Comparison of ENCODE assay signal across 19 cellular contexts in genomic region chr1:87706198-87706597, GRCh38.
DNase-seq lines count a peak whose midpoint lies in the region; ATAC-seq and TF ChIP-seq lines count a peak whose summit lies in the region.
"Had no signal": no experiment of that assay in that cellular context is flagged by ENCODE, and none has a peak within 500 bp of the region (broad histone marks: within the 10 kb centered on the region; RNA-seq: fewer than 3 reads in every experiment).

No MANE protein-coding gene starts in this region.

- no peaks in the 10 kb centered on the region for H3K27me3 Mint-ChIP-seq in stimulated activated memory B cell treated with anti-CD40 and anti-IgM and Interleukin-4, amounts not matched to agents 10 μg/mL and 1 μg/mL and 100 μg/mL, for 72 hours

- H3K9ac ChIP-seq in GM23248: no peak overlapping the region
- H3K9ac ChIP-seq: BLaER1 treated with 17β-estradiol and CSF1 and Interleukin-3, amounts not matched to agents 10 nM and 100 nM had no signal

- H3F3A ChIP-seq in GM23248 (ENCODE audit: insufficient read depth): peaks cover 20% of the 10 kb centered on the region

- no peaks in the 10 kb centered on the region for H3K36me3 ChIP-seq in GM23248 (ENCODE audit: low read depth)
- H3K36me3 ChIP-seq: BLaER1 treated with 17β-estradiol and CSF1 and Interleukin-3, amounts not matched to agents 10 nM and 100 nM had no signal

- no peaks in the 10 kb centered on the region for H3K27me3 ChIP-seq in GM23248 (replicated peaks; ENCODE audit: insufficient read depth)
- H3K27me3 ChIP-seq: BLaER1 treated with 17β-estradiol and CSF1 and Interleukin-3, amounts not matched to agents 10 nM and 100 nM had no signal

- in situ Hi-C loops in GM23248 (cut with MboI): no loop called here

- H3K9me2 ChIP-seq in GM23248 (ENCODE audit: insufficient read depth): no peaks in the 10 kb centered on the region

- peaks cover 4% of the 10 kb centered on the region for H3K9me3 ChIP-seq in GM23248 (ENCODE audit: low read depth)
- H3K9me3 ChIP-seq: Caco-2 had no signal

- DNase-seq in AG04449 (ENCODE audit: low read depth, low spot score): peak; percentile 63
- peak; percentile 50 for DNase-seq in GM23248
- DNase-seq in amniotic epithelial cell (ENCODE audit: low read depth): peak; percentile 39
- DNase-seq in kidney glomerular epithelial cell (lab: John Stamatoyannopoulos, UW): peak; percentile 10
- no peak for DNase-seq in H4 (ENCODE audit: low spot score)
- DNase-seq in activated T-cell treated with anti-CD3 and anti-CD28 coated beads, Interleukin-2, amount 50 U/mL, for 48 hours: no peak
- DNase-seq: activated CD8-positive, alpha-beta memory T cell treated with anti-CD3 and anti-CD28 coated beads for 24 hours; activated T-cell treated with anti-CD3 and anti-CD28 coated beads, Interleukin-2, amount 50 U/mL, for 1 hour; Caco-2; effector memory CD8-positive, alpha-beta T cell; mammary epithelial cell; NCI-H2171 treated with DMSO at 0.1 percent for 48 hours; psoas muscle; stimulated activated CD4-positive, alpha-beta T cell treated with anti-CD3 and anti-CD28 coated beads, Interleukin-1b, Interleukin-23, amount 100 ng/mL, for 48 hours had no signal

- H3K4me1 Mint-ChIP-seq in stimulated activated memory B cell treated with anti-CD40 and anti-IgM and Interleukin-4, amounts not matched to agents 10 μg/mL and 1 μg/mL and 100 μg/mL, for 72 hours: no peaks in the 10 kb centered on the region

- H3K9me3 Mint-ChIP-seq in stimulated activated memory B cell treated with anti-CD40 and anti-IgM and Interleukin-4, amounts not matched to agents 10 μg/mL and 1 μg/mL and 100 μg/mL, for 72 hours: peaks cover 7% of the 10 kb centered on the region

- CTCF ChIA-PET in AG04449 (lab: Yijun Ruan, JAX): interaction anchor here (0.7 kb wide), 1 partner anchor 19 kb away, joined by 3 read pairs; no protein-coding TSS in a partner anchor

- POLR2A ChIA-PET in AG04449 (lab: Yijun Ruan, JAX): interaction anchor here (1.0 kb wide), 1 partner anchor 372 kb away, joined by 3 read pairs; no protein-coding TSS in a partner anchor

- no peak overlapping the region for H3K27ac Mint-ChIP-seq in stimulated activated memory B cell treated with anti-CD40 and anti-IgM and Interleukin-4, amounts not matched to agents 10 μg/mL and 1 μg/mL and 100 μg/mL, for 72 hours
- H3K27ac Mint-ChIP-seq: effector memory CD8-positive, alpha-beta T cell; T-helper 1 cell treated with Interleukin-12 subunit alpha and Interleukin-12 subunit beta and Interleukin-4 antibody, amounts not matched to agents 30 μg/mL and 1 μg/mL, for 36 hours had no signal

- H3K79me2 ChIP-seq in GM23248 (ENCODE audit: insufficient read depth): no peaks in the 10 kb centered on the region

- TF ChIP-seq CTCF in AG04449 (IDR thresholded peaks at IDR 0.05; ENCODE audit: insufficient read depth, low read length, missing control alignments): no peak

- H2AFZ ChIP-seq in GM23248: no peak overlapping the region

- H3K4me2 ChIP-seq in GM23248 (ENCODE audit: unreplicated experiment): peak overlapping the region; percentile 7
- H3K4me2 ChIP-seq: BLaER1 treated with 17β-estradiol and CSF1 and Interleukin-3, amounts not matched to agents 10 nM and 100 nM had no signal

- H4K20me1 ChIP-seq in GM23248 (ENCODE audit: insufficient read depth): no peaks in the 10 kb centered on the region
- H4K20me1 ChIP-seq: BLaER1 treated with 17β-estradiol and CSF1 and Interleukin-3, amounts not matched to agents 10 nM and 100 nM had no signal

- H3K4me1 ChIP-seq in GM23248 (ENCODE audit: insufficient read depth): peaks cover 17% of the 10 kb centered on the region
- H3K4me1 ChIP-seq: BLaER1 treated with 17β-estradiol and CSF1 and Interleukin-3, amounts not matched to agents 10 nM and 100 nM; psoas muscle had no signal

- H3K4me3 ChIP-seq in AG04449 (ENCODE audit: low read depth, low read length) (no peak overlapping the region), GM23248 (no peak overlapping the region)
- H3K4me3 ChIP-seq: BLaER1 treated with 17β-estradiol and CSF1 and Interleukin-3, amounts not matched to agents 10 nM and 100 nM; psoas muscle; skin epidermis had no signal

- H3K4me3 Mint-ChIP-seq in stimulated activated memory B cell treated with anti-CD40 and anti-IgM and Interleukin-4, amounts not matched to agents 10 μg/mL and 1 μg/mL and 100 μg/mL, for 72 hours: no peak overlapping the region
- H3K4me3 Mint-ChIP-seq: effector memory CD8-positive, alpha-beta T cell; T-helper 1 cell treated with Interleukin-12 subunit alpha and Interleukin-12 subunit beta and Interleukin-4 antibody, amounts not matched to agents 30 μg/mL and 1 μg/mL, for 36 hours had no signal

- peaks cover 1% of the 10 kb centered on the region for H3K36me3 Mint-ChIP-seq in stimulated activated memory B cell treated with anti-CD40 and anti-IgM and Interleukin-4, amounts not matched to agents 10 μg/mL and 1 μg/mL and 100 μg/mL, for 72 hours

- ATAC-seq in stimulated activated memory B cell treated with anti-CD40 and anti-IgM and Interleukin-4, amounts not matched to agents 10 μg/mL and 1 μg/mL and 100 μg/mL, for 72 hours: no peak
- ATAC-seq in GM18870 (IDR thresholded peaks at IDR 0.05; ENCODE audit: unreplicated experiment): no peak
- ATAC-seq: effector memory CD8-positive, alpha-beta T cell; psoas muscle had no signal

- peak overlapping the region; percentile 9; the same call in 1 of the 2 replicates for H3K27ac ChIP-seq in GM23248
- H3K27ac ChIP-seq: BLaER1 treated with 17β-estradiol and CSF1 and Interleukin-3, amounts not matched to agents 10 nM and 100 nM; psoas muscle; skin epidermis had no signal

Comparison
In these comparisons a context has a peak if more than half of its experiments do, and no peak if none do; other contexts are left out.
1. DNase-seq: peak in AG04449 (single experiment), GM23248 (single experiment), amniotic epithelial cell (single experiment) and kidney glomerular epithelial cell (single experiment); none in H4 (single experiment) and activated T-cell treated with anti-CD3 and anti-CD28 coated beads, Interleukin-2, amount 50 U/mL, for 48 hours (0 of 2).